ENCODE assay signal across 8 cellular contexts in genomic region chrX:49186125-49187027, GRCh38. TPM values are rescaled to one million over a fixed set of nuclear protein-coding genes. Genes with fewer than 3 reads are reported as not detected.
DNase-seq lines count a peak whose midpoint lies in the region; ATAC-seq, FAIRE-seq and TF ChIP-seq lines count a peak whose summit lies in the region.

A gene with protein sequence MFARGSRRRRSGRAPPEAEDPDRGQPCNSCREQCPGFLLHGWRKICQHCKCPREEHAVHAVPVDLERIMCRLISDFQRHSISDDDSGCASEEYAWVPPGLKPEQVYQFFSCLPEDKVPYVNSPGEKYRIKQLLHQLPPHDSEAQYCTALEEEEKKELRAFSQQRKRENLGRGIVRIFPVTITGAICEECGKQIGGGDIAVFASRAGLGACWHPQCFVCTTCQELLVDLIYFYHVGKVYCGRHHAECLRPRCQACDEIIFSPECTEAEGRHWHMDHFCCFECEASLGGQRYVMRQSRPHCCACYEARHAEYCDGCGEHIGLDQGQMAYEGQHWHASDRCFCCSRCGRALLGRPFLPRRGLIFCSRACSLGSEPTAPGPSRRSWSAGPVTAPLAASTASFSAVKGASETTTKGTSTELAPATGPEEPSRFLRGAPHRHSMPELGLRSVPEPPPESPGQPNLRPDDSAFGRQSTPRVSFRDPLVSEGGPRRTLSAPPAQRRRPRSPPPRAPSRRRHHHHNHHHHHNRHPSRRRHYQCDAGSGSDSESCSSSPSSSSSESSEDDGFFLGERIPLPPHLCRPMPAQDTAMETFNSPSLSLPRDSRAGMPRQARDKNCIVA (minus strand): TSS chrX:49186373. CDS start chrX:49186297, 76 bp downstream.

- intact Hi-C loops in T-helper 2 cell treated with Interferon-gamma antibody and Interleukin-4, amounts not matched to agents 100 ng/mL and 5 ng/mL, for 36 hours (cut with micrococcal nuclease), result no loop called here

- H3K36me3 ChIP-seq in MG63 (peaks cover 2% of the 10 kb centered on the region; the same call in 1 of the 2 replicates), small intestine (ENCODE audit: control insufficient read depth in 2 of 2, insufficient read depth in 2 of 2, low read length in 2 of 2) (peaks cover 0 to 4% of the 10 kb centered on the region in 2 donors)

- peak within 1 kb of the TSS; percentile 38 to 89 for H3K27ac ChIP-seq in small intestine (ENCODE audit: low read depth in 1 of 2, low read length in 1 of 2)

- H3K4me1 ChIP-seq in small intestine (ENCODE audit: control insufficient read depth in 2 of 2, insufficient read depth in 1 of 2, low read depth in 1 of 2, low read length in 1 of 2), result peaks cover 0 to 3% of the 10 kb centered on the region in 2 donors

- peak; percentile 29 for ATAC-seq in GM19023 (IDR thresholded peaks at IDR 0.05; ENCODE audit: unreplicated experiment)

- WGBS in small intestine, 3 donors, result 11 to 45% (median 21%) methylated on average over 42 to 62 of the region's 62 CpGs

- peak; percentile 21; the same call in 1 of the 2 replicates for TF ChIP-seq CTCF in AG10803 (conservative IDR thresholded peaks at IDR 0.05; ENCODE audit: low read length)

- H3K9me3 ChIP-seq in MG63, result no peaks in the 10 kb centered on the region
- no peaks in the 10 kb centered on the region for H3K9me3 ChIP-seq in small intestine (ENCODE audit: control insufficient read depth, low read depth)

- DNase-seq in AG10803 (ENCODE audit: low read depth) (peak; percentile 52), MG63 (peak; percentile 82), astrocyte of the hippocampus (ENCODE audit: low read depth, low spot score) (peak; percentile 65), small intestine (peak; percentile 69), NCI-H2227 treated with DMSO at 0.1 percent for 48 hours (lab: John Stamatoyannopoulos, UW) (no peak)

- peak within 1 kb of the TSS; percentile 73 for H3K4me3 ChIP-seq in AG10803 (ENCODE audit: low read length)
- peak within 1 kb of the TSS; percentile 59 for H3K4me3 ChIP-seq in MG63
- H3K4me3 ChIP-seq in iPS-11a (ENCODE audit: low read depth, low read length), result peak within 1 kb of the TSS; percentile 45
- H3K4me3 ChIP-seq in small intestine (ENCODE audit: low read depth in 1 of 2, low read length in 2 of 2), result peak within 1 kb of the TSS; percentile 41 to 56

- no peaks in the 10 kb centered on the region for H3K27me3 ChIP-seq in MG63
- H3K27me3 ChIP-seq in small intestine (ENCODE audit: control insufficient read depth in 2 of 2, insufficient read depth in 2 of 2, low read length in 2 of 2), result no peaks in the 10 kb centered on the region

- no peak for FAIRE-seq in small intestine (lab: Jason Lieb, UNC)

RNA-seq across cellular contexts. Expression of the gene that starts here (rescaled TPM):
- total RNA-seq in MG63 (2014; rRNA removed; shearing (Covaris generic); ENCODE audit: low replicate concordance), result 1.2 and 8.3 TPM in 2 replicates
- total RNA-seq in T-helper 2 cell treated with Interferon-gamma antibody and Interleukin-4, amounts not matched to agents 100 ng/mL and 5 ng/mL, for 36 hours, result 12.3 and 12.7 TPM in 2 replicates
- 1 to 10 TPM; 3.6 to 6.7 (median 4.3) TPM for polyA plus RNA-seq in small intestine
